11 cellular contexts compared by ENCODE assay signal in the genomic region with DNA sequence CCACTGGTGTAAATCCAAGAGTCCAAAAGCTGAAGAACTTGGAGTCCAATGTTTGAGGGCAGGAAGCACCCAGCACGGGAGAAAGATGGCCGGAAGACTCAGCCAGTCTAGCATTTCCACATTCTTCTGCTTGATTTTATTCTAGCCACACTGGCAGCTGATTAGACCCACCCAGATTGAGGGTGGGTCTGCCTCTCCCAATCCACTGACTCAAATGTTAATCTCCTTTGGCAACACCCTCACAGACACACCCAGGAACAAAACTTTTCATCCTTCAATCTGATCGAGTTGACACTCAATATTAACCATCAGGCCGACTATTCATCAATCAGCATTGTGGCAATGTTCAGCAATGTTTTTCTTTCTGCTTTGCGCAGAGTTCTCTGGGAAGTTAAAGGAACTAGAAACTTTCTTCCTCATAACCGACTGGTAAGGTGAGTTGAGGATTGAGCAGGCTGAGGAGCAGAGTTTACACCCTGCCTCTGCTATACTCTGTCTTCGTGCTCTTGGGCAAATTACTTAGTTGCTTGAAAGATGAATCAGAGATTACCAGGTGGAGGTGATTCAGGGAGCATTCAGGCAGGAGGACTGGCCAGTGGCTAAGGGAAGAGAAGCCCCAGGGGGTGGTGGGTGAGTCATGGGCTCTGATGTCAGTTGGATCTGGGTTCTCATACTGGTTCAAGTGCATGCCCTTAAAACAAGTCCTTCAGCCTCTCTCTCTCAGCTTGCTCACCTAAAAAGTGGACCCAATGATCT. TPM values are rescaled to one million over a fixed set of nuclear protein-coding genes. Genes with fewer than 3 reads are reported as not detected.
DNase-seq lines count a peak whose midpoint lies in the region; FAIRE-seq and TF ChIP-seq lines count a peak whose summit lies in the region.
"Had no signal": no experiment of that assay in that cellular context is flagged by ENCODE, and none has a peak within 500 bp of the region (broad histone marks: within the 10 kb centered on the region; RNA-seq: fewer than 3 reads in every experiment).

No MANE protein-coding gene starts in this region.

- peak overlapping the region; percentile 78 for H2AFZ ChIP-seq in mammary epithelial cell (ENCODE audit: low read depth, low read length)

- no peaks in the 10 kb centered on the region for H3K36me3 ChIP-seq in mammary epithelial cell (ENCODE audit: insufficient read depth, low read length)
- no peaks in the 10 kb centered on the region for H3K36me3 ChIP-seq in WERI-Rb-1

- H3K27ac Mint-ChIP-seq in mesothelial cell of epicardium: peak overlapping the region; percentile 57

- DNase-seq in ELF-1 (ENCODE audit: low read depth, low spot score) (peak; percentile 53), LoVo (ENCODE audit: low spot score) (peak; percentile 88), mammary epithelial cell (peak; percentile 99), mesothelial cell of epicardium (ENCODE audit: low spot score in 2 of 2, unreplicated experiment in 2 of 2) (no peak), NCI-H446 treated with DMSO at 0.1 percent for 48 hours (lab: John Stamatoyannopoulos, UW) (no peak), D721Med (ENCODE audit: insufficient read length, low spot score) (no peak), WERI-Rb-1 (no peak)
- DNase-seq in effector CD8-positive, alpha-beta T cell (lab: John Stamatoyannopoulos, UW): no peak
- DNase-seq: hippocampal formation, NCI-H1105 treated with DMSO at 0.1 percent for 48 hours had no signal

- peaks cover 41% of the 10 kb centered on the region for H3K4me1 Mint-ChIP-seq in mesothelial cell of epicardium

- FAIRE-seq in D721Med (lab: Jason Lieb, UNC): no peak
- FAIRE-seq: colon had no signal

- no peak overlapping the region for H3K4me3 ChIP-seq in mammary epithelial cell (replicated peaks in 1 of 3; ENCODE audit: insufficient read depth in 1 of 3, low read depth in 2 of 3, low read length in 3 of 3)
- no peak overlapping the region for H3K4me3 ChIP-seq in WERI-Rb-1 (ENCODE audit: low read depth, low read length)

- peaks cover 22% of the 10 kb centered on the region for H3K4me1 ChIP-seq in mammary epithelial cell (ENCODE audit: insufficient read depth, low read length)

- in situ Hi-C loops in mammary epithelial cell (cut with MboI; ENCODE audit: low sequenced_read_pairs in 2 of 2): no loop called here

- H3K36me3 Mint-ChIP-seq in mesothelial cell of epicardium: no peaks in the 10 kb centered on the region

- H3K9me3 Mint-ChIP-seq in mesothelial cell of epicardium: no peaks in the 10 kb centered on the region

- H3K27me3 ChIP-seq in mammary epithelial cell (ENCODE audit: insufficient read depth, low read length): no peaks in the 10 kb centered on the region
- H3K27me3 ChIP-seq in WERI-Rb-1 (ENCODE audit: insufficient read depth, low read depth, severe bottlenecking): no peaks in the 10 kb centered on the region

- dilution Hi-C loops in mammary epithelial cell (cut with HindIII; ENCODE audit: low sequenced_read_pairs): no loop called here

- H3K79me2 ChIP-seq in mammary epithelial cell (ENCODE audit: insufficient read depth, low read length): no peaks in the 10 kb centered on the region

- H3K4me2 ChIP-seq in mammary epithelial cell (ENCODE audit: insufficient read depth, low read depth, low read length): peak overlapping the region; percentile 57

- CTCF ChIA-PET in mammary epithelial cell (lab: Charles Lee; ENCODE audit: low non-redundant PET): no interaction called here

- H3K4me3 Mint-ChIP-seq in mesothelial cell of epicardium: no peak overlapping the region

- H3K9ac ChIP-seq in mammary epithelial cell (ENCODE audit: insufficient read depth, low read length): peak overlapping the region; percentile 2

- H4K20me1 ChIP-seq in mammary epithelial cell (ENCODE audit: insufficient read depth, low read length): no peaks in the 10 kb centered on the region

- no peak for TF ChIP-seq CTCF in mammary epithelial cell (conservative IDR thresholded peaks at IDR 0.05 in 1 of 2, IDR thresholded peaks at IDR 0.05 in 1 of 2; ENCODE audit: extremely low read depth in 1 of 2, insufficient read depth in 1 of 2, low read depth in 1 of 2, low read length in 2 of 2)
- TF ChIP-seq CTCF in mesothelial cell of epicardium (IDR thresholded peaks at IDR 0.05; ENCODE audit: unreplicated experiment): no peak
- TF ChIP-seq CTCF in D721Med (IDR thresholded peaks at IDR 0.05; ENCODE audit: insufficient read depth, missing control alignments): no peak
- no peak for TF ChIP-seq CTCF in WERI-Rb-1 (IDR thresholded peaks at IDR 0.05; ENCODE audit: low read depth, low read length)

- 16% methylated on average over 7 of the region's 7 CpGs for WGBS in mammary epithelial cell (ENCODE audit: low coverage, missing lambda C conversion rate)

- intact Hi-C loops in mammary epithelial cell (cut with micrococcal nuclease): loop anchor here (5.0 kb wide), 1 partner anchor 150 kb away; a partner anchor contains a TSS

- H3K9me3 ChIP-seq in mammary epithelial cell (replicated peaks; ENCODE audit: insufficient read depth, low read length) (no peaks in the 10 kb centered on the region), WERI-Rb-1 (ENCODE audit: severe bottlenecking) (no peaks in the 10 kb centered on the region)

- H3K27ac ChIP-seq in mammary epithelial cell (ENCODE audit: insufficient read depth, low read depth, low read length) (peak overlapping the region; percentile 75), WERI-Rb-1 (no peak overlapping the region)

- no TSS peak for BruUV-seq in mammary epithelial cell (replicated peaks; lab: Mats Ljungman, UMichigan)

- H3K27me3 Mint-ChIP-seq in mesothelial cell of epicardium (ENCODE audit: low read depth): no peaks in the 10 kb centered on the region

RNA-seq across cellular contexts. Expression of a gene that starts 28.2 kb away (rescaled TPM):
- 10 to 100 TPM; 22.3 to 69.7 TPM for total RNA-seq in mammary epithelial cell
- polyA plus RNA-seq in mammary epithelial cell: 31.9 TPM
- 34.9 TPM for polyA minus RNA-seq in mammary epithelial cell
- total RNA-seq in mesothelial cell of epicardium: 76.8 to 87.4 TPM (median 84.2 TPM) in 3 replicates

Comparison
In these comparisons a context has a peak if more than half of its experiments do, and no peak if none do; other contexts are left out.
1. DNase-seq: peak in ELF-1 (single experiment), LoVo (single experiment) and mammary epithelial cell (single experiment); none in mesothelial cell of epicardium (0 of 2), NCI-H446 treated with DMSO at 0.1 percent for 48 hours (single experiment), D721Med (single experiment), effector CD8-positive, alpha-beta T cell (single experiment) and WERI-Rb-1 (single experiment).